ENCODE assay signal across 21 cellular contexts in the genomic region with DNA sequence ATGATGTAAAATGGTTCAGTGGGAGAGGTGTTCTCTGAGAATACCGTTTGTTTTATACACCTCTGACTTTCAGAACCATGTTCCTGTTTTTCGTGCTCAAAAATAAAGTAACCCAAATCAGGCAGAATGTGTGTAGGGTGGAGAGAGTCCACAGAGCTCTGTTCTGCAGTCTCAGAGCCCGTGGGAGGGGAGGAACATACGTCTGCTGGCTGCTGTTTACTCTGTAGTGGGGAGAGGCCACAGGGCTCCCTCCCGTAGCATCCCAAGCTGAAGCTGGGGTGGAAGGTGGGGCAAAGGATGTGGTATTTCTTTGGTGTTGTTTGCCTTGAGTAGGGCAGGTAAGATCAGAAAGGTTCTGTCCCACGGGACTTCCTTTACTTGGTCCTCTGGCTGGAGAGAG.
"Had no signal": no experiment of that assay in that cellular context is flagged by ENCODE, and none has a peak within 500 bp of the region (broad histone marks: within the 10 kb centered on the region; RNA-seq: fewer than 3 reads in every experiment).

No MANE protein-coding gene starts in this region.

- H3K9me3 ChIP-seq: SK-N-SH had no signal

- H3K27ac ChIP-seq: HL-60 had no signal

- DNase-seq: KBM-7, MV-4-11, NCI-H1048, NCI-H1105, NCI-H1417, NCI-H1436 treated with DMSO at 0.1 percent for 48 hours, NCI-H1694, NCI-H187 treated with DMSO at 0.1 percent for 48 hours, NCI-H2029 treated with DMSO at 0.1 percent for 48 hours, NCI-H2171, NCI-H226, NCI-H446, NCI-H510A, NCI-H524 treated with DMSO at 0.1 percent for 48 hours, NCI-H69, NCI-H774, RPMI8226, SHP77, SK-N-SH, SW 1271 had no signal

- H3K4me2 ChIP-seq: SK-N-SH had no signal

- H3K9ac ChIP-seq: SK-N-SH had no signal
